Comparison of ENCODE assay signal across 35 cellular contexts in the genomic region with DNA sequence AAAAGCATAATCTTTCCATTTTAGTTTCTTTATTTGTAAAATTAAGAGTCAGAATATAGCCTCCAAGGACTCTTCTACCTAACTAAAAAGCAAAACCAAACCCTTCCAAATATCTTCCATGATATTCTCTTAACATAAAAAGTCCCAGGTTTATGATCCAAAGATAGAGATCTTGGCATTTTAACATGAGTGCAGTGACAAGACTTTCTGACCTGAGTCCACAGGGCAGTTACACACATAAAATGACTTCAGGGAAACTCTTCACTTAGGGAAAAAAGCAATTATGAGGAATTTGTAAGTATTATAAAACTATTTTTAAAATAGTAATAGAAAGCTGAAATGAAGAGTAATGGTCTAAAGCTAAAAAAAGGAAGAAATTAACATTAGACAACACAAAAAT.
"Had no signal": no experiment of that assay in that cellular context is flagged by ENCODE, and none has a peak within 500 bp of the region (broad histone marks: within the 10 kb centered on the region; RNA-seq: fewer than 3 reads in every experiment).

No MANE protein-coding gene starts in this region.

- H3K36me3 ChIP-seq: ascending aorta had no signal

- H3K4me3 ChIP-seq: ascending aorta had no signal

- H3K9me3 Mint-ChIP-seq: activated B cell treated with CpG ODN at 0.5 μM for 24 hours; activated CD4-positive, alpha-beta memory T cell treated with anti-CD3 and anti-CD28 coated beads for 36 hours; activated CD4-positive, alpha-beta T cell treated with anti-CD3 and anti-CD28 coated beads, Interleukin-2, amount 10 ng/mL, durations not matched to agents 24 days and 14 days; activated CD8-positive, alpha-beta T cell treated with anti-CD3 and anti-CD28 coated beads for 36 hours; activated naive CD4-positive, alpha-beta T cell treated with anti-CD3 and anti-CD28 coated beads for 36 hours; activated naive CD4-positive, alpha-beta T cell treated with anti-CD3 and anti-CD28 coated beads, Interleukin-2, amount 50 U/mL, for 72 hours; activated naive CD8-positive, alpha-beta T cell treated with anti-CD3 and anti-CD28 coated beads for 36 hours; activated T-cell treated with anti-CD3 and anti-CD28 coated beads, Interleukin-2, amount 50 U/mL, for 4 hours; activated T-cell treated with anti-CD3 and anti-CD28 coated beads, Interleukin-2, amount 50 U/mL, for 72 hours; activated T-helper 1 cell treated with anti-CD3 and anti-CD28 coated beads, Interleukin-12 subunit alpha, Interleukin-12 subunit beta, Interleukin-2, Interleukin-4 antibody, amounts not matched to agents 30 ng/mL and 10 ng/mL and 1 ng/mL, durations not matched to agents 14 hours and 24 hours and 36 hours; brain; T-helper 1 cell treated with Interleukin-12 subunit alpha and Interleukin-12 subunit beta and Interleukin-4 antibody, amounts not matched to agents 30 μg/mL and 1 μg/mL, for 36 hours; T-helper 2 cell treated with Interferon-gamma antibody and Interleukin-4, amounts not matched to agents 5 μg/mL and 100 μg/mL, for 36 hours had no signal

- DNase-seq: activated B cell treated with CpG ODN at 0.5 μM for 24 hours; activated CD4-positive, alpha-beta memory T cell treated with anti-CD3 and anti-CD28 coated beads for 36 hours; activated CD4-positive, alpha-beta T cell treated with anti-CD3 and anti-CD28 coated beads for 4 hours; activated CD4-positive, alpha-beta T cell treated with anti-CD3 and anti-CD28 coated beads, Interleukin-2, amount 10 ng/mL, durations not matched to agents 24 days and 14 days; activated CD4-positive, alpha-beta T cell treated with anti-CD3 and anti-CD28 coated beads, Interleukin-2, amount 50 U/mL, for 1 hour; activated CD4-positive, alpha-beta T cell treated with anti-CD3 and anti-CD28 coated beads, Interleukin-2, amount 50 U/mL, for 4 hours; activated CD4-positive, CD25-positive, alpha-beta regulatory T cell treated with anti-CD3 and anti-CD28 coated beads, Interleukin-2, amount 50 U/mL, for 72 hours; activated CD8-positive, alpha-beta memory T cell treated with anti-CD3 and anti-CD28 coated beads, Interleukin-2, amount 50 U/mL, for 4 hours; activated CD8-positive, alpha-beta T cell treated with anti-CD3 and anti-CD28 coated beads for 36 hours; activated effector memory CD4-positive, alpha-beta T cell treated with anti-CD3 and anti-CD28 coated beads, Interleukin-2, amount 50 U/mL, for 16 hours; activated gamma-delta T cell treated with Interleukin-2 at 50 U/mL for 16 hours; activated naive CD4-positive, alpha-beta T cell; activated naive CD4-positive, alpha-beta T cell treated with anti-CD3 and anti-CD28 coated beads for 36 hours; activated naive CD4-positive, alpha-beta T cell treated with anti-CD3 and anti-CD28 coated beads, Interleukin-2, amount 50 U/mL, for 16 hours; activated naive CD8-positive, alpha-beta T cell treated with anti-CD3 and anti-CD28 coated beads for 36 hours; activated T-cell treated with anti-CD3 and anti-CD28 coated beads for 4 hours; activated T-cell treated with anti-CD3 and anti-CD28 coated beads, Interleukin-2, amount 50 U/mL, for 1 hour; activated T-cell treated with anti-CD3 and anti-CD28 coated beads, Interleukin-2, amount 50 U/mL, for 4 hours; activated T-cell treated with anti-CD3 and anti-CD28 coated beads, Interleukin-2, amount 50 U/mL, for 72 hours; amygdala; anterior cingulate cortex; central memory CD4-positive, alpha-beta T cell; T-helper 1 cell; T-helper 2 cell; T-helper 9 cell had no signal

- FAIRE-seq: bronchial epithelial cell, TTC549 had no signal

- H3K36me3 Mint-ChIP-seq: activated CD4-positive, alpha-beta memory T cell treated with anti-CD3 and anti-CD28 coated beads for 36 hours; activated naive CD4-positive, alpha-beta T cell treated with anti-CD3 and anti-CD28 coated beads, Interleukin-2, amount 50 U/mL, for 72 hours; activated naive CD8-positive, alpha-beta T cell treated with anti-CD3 and anti-CD28 coated beads for 36 hours had no signal

- H3K27ac ChIP-seq: ascending aorta, VCaP had no signal

- H3K4me1 ChIP-seq: ascending aorta had no signal

- H3K27me3 Mint-ChIP-seq: activated B cell treated with CpG ODN at 0.5 μM for 24 hours; activated CD4-positive, alpha-beta T cell treated with anti-CD3 and anti-CD28 coated beads, Interleukin-2, amount 10 ng/mL, durations not matched to agents 24 days and 14 days; activated CD8-positive, alpha-beta T cell treated with anti-CD3 and anti-CD28 coated beads for 36 hours; activated naive CD8-positive, alpha-beta T cell treated with anti-CD3 and anti-CD28 coated beads for 36 hours; brain had no signal

- H3K4me3 Mint-ChIP-seq: activated B cell treated with CpG ODN at 0.5 μM for 24 hours; activated CD4-positive, alpha-beta memory T cell treated with anti-CD3 and anti-CD28 coated beads for 36 hours; activated CD4-positive, alpha-beta T cell treated with anti-CD3 and anti-CD28 coated beads, Interleukin-2, amount 10 ng/mL, durations not matched to agents 24 days and 14 days; activated CD8-positive, alpha-beta T cell treated with anti-CD3 and anti-CD28 coated beads for 36 hours; activated naive CD4-positive, alpha-beta T cell treated with anti-CD3 and anti-CD28 coated beads for 36 hours; activated naive CD8-positive, alpha-beta T cell treated with anti-CD3 and anti-CD28 coated beads for 36 hours; activated T-cell treated with anti-CD3 and anti-CD28 coated beads, Interleukin-2, amount 50 U/mL, for 4 hours; activated T-cell treated with anti-CD3 and anti-CD28 coated beads, Interleukin-2, amount 50 U/mL, for 72 hours; activated T-helper 1 cell treated with anti-CD3 and anti-CD28 coated beads, Interleukin-12 subunit alpha, Interleukin-12 subunit beta, Interleukin-2, Interleukin-4 antibody, amounts not matched to agents 30 ng/mL and 10 ng/mL and 1 ng/mL, durations not matched to agents 14 hours and 24 hours and 36 hours; activated T-helper 17 cell treated with anti-CD3 and anti-CD28 coated beads, Interleukin-2, amount 50 U/mL, for 72 hours; brain; T-helper 1 cell treated with Interleukin-12 subunit alpha and Interleukin-12 subunit beta and Interleukin-4 antibody, amounts not matched to agents 30 μg/mL and 1 μg/mL, for 36 hours; T-helper 2 cell treated with Interferon-gamma antibody and Interleukin-4, amounts not matched to agents 5 μg/mL and 100 μg/mL, for 36 hours had no signal

- ATAC-seq: activated CD8-positive, alpha-beta T cell treated with anti-CD3 and anti-CD28 coated beads for 36 hours; activated naive CD4-positive, alpha-beta T cell treated with anti-CD3 and anti-CD28 coated beads, Interleukin-2, amount 50 U/mL, for 72 hours; activated T-cell treated with anti-CD3 and anti-CD28 coated beads, Interleukin-2, amount 50 U/mL, for 4 hours; activated T-cell treated with anti-CD3 and anti-CD28 coated beads, Interleukin-2, amount 50 U/mL, for 72 hours; activated T-helper 17 cell treated with anti-CD3 and anti-CD28 coated beads, Interleukin-2, amount 50 U/mL, for 72 hours had no signal

- H3K27ac Mint-ChIP-seq: activated B cell treated with CpG ODN at 0.5 μM for 24 hours; activated CD4-positive, alpha-beta memory T cell treated with anti-CD3 and anti-CD28 coated beads for 36 hours; activated CD4-positive, alpha-beta T cell treated with anti-CD3 and anti-CD28 coated beads, Interleukin-2, amount 10 ng/mL, durations not matched to agents 24 days and 14 days; activated CD8-positive, alpha-beta T cell treated with anti-CD3 and anti-CD28 coated beads for 36 hours; activated naive CD4-positive, alpha-beta T cell treated with anti-CD3 and anti-CD28 coated beads for 36 hours; activated naive CD4-positive, alpha-beta T cell treated with anti-CD3 and anti-CD28 coated beads, Interleukin-2, amount 50 U/mL, for 72 hours; activated naive CD8-positive, alpha-beta T cell treated with anti-CD3 and anti-CD28 coated beads for 36 hours; activated T-cell treated with anti-CD3 and anti-CD28 coated beads, Interleukin-2, amount 50 U/mL, for 72 hours; activated T-helper 1 cell treated with anti-CD3 and anti-CD28 coated beads, Interleukin-12 subunit alpha, Interleukin-12 subunit beta, Interleukin-2, Interleukin-4 antibody, amounts not matched to agents 30 ng/mL and 10 ng/mL and 1 ng/mL, durations not matched to agents 14 hours and 24 hours and 36 hours; activated T-helper 17 cell treated with anti-CD3 and anti-CD28 coated beads, Interleukin-2, amount 50 U/mL, for 72 hours; brain; T-helper 1 cell treated with Interleukin-12 subunit alpha and Interleukin-12 subunit beta and Interleukin-4 antibody, amounts not matched to agents 30 μg/mL and 1 μg/mL, for 36 hours; T-helper 2 cell treated with Interferon-gamma antibody and Interleukin-4, amounts not matched to agents 5 μg/mL and 100 μg/mL, for 36 hours had no signal

- H3K27me3 ChIP-seq: ascending aorta had no signal

- H3K4me1 Mint-ChIP-seq: activated B cell treated with CpG ODN at 0.5 μM for 24 hours; activated CD4-positive, alpha-beta T cell treated with anti-CD3 and anti-CD28 coated beads, Interleukin-2, amount 10 ng/mL, durations not matched to agents 24 days and 14 days; activated naive CD8-positive, alpha-beta T cell treated with anti-CD3 and anti-CD28 coated beads for 36 hours; activated T-helper 17 cell treated with anti-CD3 and anti-CD28 coated beads, Interleukin-2, amount 50 U/mL, for 72 hours had no signal

- H3K9me3 ChIP-seq: ascending aorta had no signal
